1 cellular context compared by ENCODE assay signal in genomic region chrX:65671286-65671685, GRCh38.
TF ChIP-seq lines count a peak whose summit lies in the region.

No MANE protein-coding gene starts in this region.

TF ChIP-seq in GM12878, 131 proteins besides CTCF, POLR2A, EP300 and RAD21 (continued from another document):
- TF ChIP-seq IRF3 (IDR thresholded peaks at IDR 0.05), result no peak
- TF ChIP-seq ZNF24 (IDR thresholded peaks at IDR 0.05), result no peak
- no peak for TF ChIP-seq BACH1 (IDR thresholded peaks at IDR 0.05; ENCODE audit: borderline replicate concordance)
- no peak for TF ChIP-seq STAT1 (conservative IDR thresholded peaks at IDR 0.05)
- no peak for TF ChIP-seq USF2 (IDR thresholded peaks at IDR 0.05; ENCODE audit: borderline replicate concordance, low read depth, low read length)
